In genomic region chr5:67033893-67034605, GRCh38 we compare ENCODE assay signal across 18 cellular contexts.
DNase-seq lines count a peak whose midpoint lies in the region; ATAC-seq, FAIRE-seq and TF ChIP-seq lines count a peak whose summit lies in the region.
"Had no signal": no experiment of that assay in that cellular context is flagged by ENCODE, and none has a peak within 500 bp of the region (broad histone marks: within the 10 kb centered on the region; RNA-seq: fewer than 3 reads in every experiment).

No MANE protein-coding gene starts in this region.

- no peak for TF ChIP-seq POLR2A in HepG2 (IDR thresholded peaks at IDR 0.05; ENCODE audit: insufficient read depth in 1 of 2, low read depth in 2 of 2, low read length in 2 of 2)
- no peak for TF ChIP-seq POLR2A in right lobe of liver (IDR thresholded peaks at IDR 0.05)
- TF ChIP-seq POLR2A in erythroblast (IDR thresholded peaks at IDR 0.05; ENCODE audit: low read length), result no peak

- POLR2A ChIA-PET in HepG2 (lab: Yijun Ruan, JAX), result no interaction called here

- H3K36me3 ChIP-seq in HepG2 (replicated peaks in 1 of 2; ENCODE audit: control insufficient read depth in 1 of 2, insufficient read depth in 2 of 2, low read length in 2 of 2) (no peaks in the 10 kb centered on the region), right lobe of liver (no peaks in the 10 kb centered on the region), lung (ENCODE audit: control insufficient read depth in 2 of 2, insufficient read depth in 2 of 2, low read length in 2 of 2) (no peaks in the 10 kb centered on the region)
- H3K36me3 ChIP-seq: breast epithelium, upper lobe of left lung had no signal

- H3K4me3 ChIP-seq in HepG2 (replicated peaks in 1 of 3; ENCODE audit: insufficient read depth in 1 of 3, low read depth in 2 of 3, low read length in 3 of 3), result no peak overlapping the region
- no peak overlapping the region for H3K4me3 ChIP-seq in right lobe of liver
- H3K4me3 ChIP-seq in lung, result no peak overlapping the region
- H3K4me3 ChIP-seq: breast epithelium, upper lobe of left lung had no signal

- H3K27me3 ChIP-seq in HepG2 (ENCODE audit: control insufficient read depth in 1 of 2, insufficient read depth in 2 of 2, low read length in 2 of 2), result no peaks in the 10 kb centered on the region
- H3K27me3 ChIP-seq in right lobe of liver, result no peaks in the 10 kb centered on the region
- H3K27me3 ChIP-seq in lung (ENCODE audit: control insufficient read depth, insufficient read depth), result no peaks in the 10 kb centered on the region
- H3K27me3 ChIP-seq: breast epithelium, upper lobe of left lung had no signal

- H3K4me3 Mint-ChIP-seq in type B pancreatic cell, result no peak overlapping the region
- H3K4me3 Mint-ChIP-seq: activated naive CD4-positive, alpha-beta T cell treated with anti-CD3 and anti-CD28 coated beads, Interleukin-2, amount 10 ng/mL, durations not matched to agents 7 days and 5 days; H9; stimulated activated effector memory CD8-positive, alpha-beta T cell treated with anti-CD3 and anti-CD28 coated beads, Interleukin-12 subunit alpha, Interleukin-12 subunit beta, amount 100 ng/mL, for 72 hours had no signal

- peaks cover 49% of the 10 kb centered on the region for H3K4me1 Mint-ChIP-seq in type B pancreatic cell (ENCODE audit: unreplicated experiment)

- H3K4me1 ChIP-seq in HepG2 (ENCODE audit: insufficient read depth, low read length) (peaks cover 27% of the 10 kb centered on the region), right lobe of liver (peaks cover 0 to 49% (median 16%) of the 10 kb centered on the region in 4 donors), lung (ENCODE audit: control insufficient read depth in 2 of 2, insufficient read depth in 2 of 2, low read length in 2 of 2) (peaks cover 3 to 52% of the 10 kb centered on the region in 2 donors)
- H3K4me1 ChIP-seq: breast epithelium had no signal

- ATAC-seq in HepG2 (no peak; the same call in 2 of the 3 replicates), right lobe of liver (no peak), lung (ENCODE audit: insufficient read depth, low FRiP score) (peak; percentile 34), SK-N-SH treated with all-trans-retinoic acid at 6 μM for 48 hours (no peak), HG03025 (IDR thresholded peaks at IDR 0.05; ENCODE audit: low FRiP score, unreplicated experiment) (no peak), HG02759 (IDR thresholded peaks at IDR 0.05; ENCODE audit: unreplicated experiment) (no peak)
- ATAC-seq: activated CD4-positive, CD25-positive, alpha-beta regulatory T cell treated with anti-CD3 and anti-CD28 coated beads, Interleukin-2, amount 50 U/mL, for 24 hours; stimulated activated effector memory CD8-positive, alpha-beta T cell treated with anti-CD3 and anti-CD28 coated beads, Interleukin-12 subunit alpha, Interleukin-12 subunit beta, amount 100 ng/mL, for 72 hours had no signal

- H3K36me3 Mint-ChIP-seq in type B pancreatic cell, result no peaks in the 10 kb centered on the region
- H3K36me3 Mint-ChIP-seq: stimulated activated effector memory CD8-positive, alpha-beta T cell treated with anti-CD3 and anti-CD28 coated beads, Interleukin-12 subunit alpha, Interleukin-12 subunit beta, amount 100 ng/mL, for 72 hours had no signal

- no peaks in the 10 kb centered on the region for H4K20me1 ChIP-seq in HepG2 (ENCODE audit: insufficient read depth, low read length)

- TF ChIP-seq EP300 in HepG2 (IDR thresholded peaks at IDR 0.05; ENCODE audit: low read depth in 2 of 2, low read length in 2 of 2), result no peak
- TF ChIP-seq EP300 in HepG2 (CRISPR knock-in tag; IDR thresholded peaks at IDR 0.05; ENCODE audit: borderline replicate concordance), result no peak

- no peak overlapping the region for H3K27ac Mint-ChIP-seq in type B pancreatic cell
- H3K27ac Mint-ChIP-seq: activated naive CD4-positive, alpha-beta T cell treated with anti-CD3 and anti-CD28 coated beads, Interleukin-2, amount 10 ng/mL, durations not matched to agents 7 days and 5 days; H9 had no signal

- CTCF ChIA-PET in HepG2 (lab: Yijun Ruan, JAX; ENCODE audit: low intra/inter-chr PET ratio, low total read pairs), result no interaction called here

- TF ChIP-seq CTCF in HepG2 (CRISPR knock-in tag; IDR thresholded peaks at IDR 0.05), result no peak
- no peak for TF ChIP-seq CTCF in right lobe of liver (IDR thresholded peaks at IDR 0.05)
- no peak for TF ChIP-seq CTCF in lung (IDR thresholded peaks at IDR 0.05; ENCODE audit: control extremely low read depth, extremely low read depth)
- no peak for TF ChIP-seq CTCF in type B pancreatic cell (conservative IDR thresholded peaks at IDR 0.05)

- 83% methylated on average over 8 of the region's 8 CpGs for WGBS in HepG2 (ENCODE audit: low lambda C conversion rate)
- WGBS in right lobe of liver (ENCODE audit: insufficient coverage, low coverage, low lambda C conversion rate, missing lambda C conversion rate), result 70% methylated on average over 7 of the region's 8 CpGs
- 37 to 52% methylated on average over 8 of the region's 8 CpGs for WGBS in lung, 2 donors

- no peaks in the 10 kb centered on the region for H3K79me2 ChIP-seq in HepG2 (ENCODE audit: insufficient read depth, low read length)

- H3K9ac ChIP-seq in HepG2 (ENCODE audit: insufficient read depth, low read depth, low read length), result peak overlapping the region; percentile 31; the same call in 1 of the 2 replicates

- TF ChIP-seq RAD21 in HepG2 (CRISPR knock-in tag; IDR thresholded peaks at IDR 0.05), result no peak

- H3K27ac ChIP-seq in HepG2 (ENCODE audit: extremely low read length, insufficient read depth, low read length) (peak overlapping the region; percentile 15), right lobe of liver (no peak overlapping the region), lung (ENCODE audit: low read depth in 1 of 2, low read length in 1 of 2) (peak overlapping the region; percentile 24 to 66)
- H3K27ac ChIP-seq: breast epithelium had no signal

- peak; percentile 52 for FAIRE-seq in HepG2 (lab: Jason Lieb, UNC)

- in situ Hi-C loops in HepG2 (cut with HindIII; ENCODE audit: extremely low pct_ligation_motif_present, low pct_unique_long_range_greater_than_20kb), result no loop called here

- H3K4me2 ChIP-seq in HepG2 (ENCODE audit: low read depth, low read length), result peak overlapping the region; percentile 19; the same call in 1 of the 2 replicates

- no peaks in the 10 kb centered on the region for H3K9me3 Mint-ChIP-seq in type B pancreatic cell
- H3K9me3 Mint-ChIP-seq: activated naive CD4-positive, alpha-beta T cell treated with anti-CD3 and anti-CD28 coated beads, Interleukin-2, amount 10 ng/mL, durations not matched to agents 7 days and 5 days; H9; stimulated activated effector memory CD8-positive, alpha-beta T cell treated with anti-CD3 and anti-CD28 coated beads, Interleukin-12 subunit alpha, Interleukin-12 subunit beta, amount 100 ng/mL, for 72 hours had no signal

- intact Hi-C loops in HepG2 (cut with micrococcal nuclease; ENCODE audit: unreplicated experiment) (no loop called here), right lobe of liver (cut with DNase I) (no loop called here)

- DNase-seq in HepG2 (ENCODE audit: low spot score), result peak; percentile 40
- no peak for DNase-seq in right lobe of liver
- peak; percentile 13 to 68 for DNase-seq in erythroblast (lab: John Stamatoyannopoulos, UW)
- DNase-seq in lung (ENCODE audit: low spot score), result no peak
- no peak for DNase-seq in type B pancreatic cell (ENCODE audit: extremely low spot score, unreplicated experiment)
- DNase-seq: activated naive CD4-positive, alpha-beta T cell treated with anti-CD3 and anti-CD28 coated beads, Interleukin-2, amount 10 ng/mL, durations not matched to agents 7 days and 5 days; Calu3; H9; mammary epithelial cell; NCI-H2081 treated with DMSO at 0.1 percent for 48 hours; NCI-H748 treated with DMSO at 0.1 percent for 48 hours; upper lobe of left lung had no signal

- no TSS peak for BruUV-seq in HepG2 (replicated peaks; lab: Mats Ljungman, UMichigan)

- no peak overlapping the region for H2AFZ ChIP-seq in HepG2 (ENCODE audit: low read length)

- no peaks in the 10 kb centered on the region for H3K27me3 Mint-ChIP-seq in type B pancreatic cell
- H3K27me3 Mint-ChIP-seq: activated naive CD4-positive, alpha-beta T cell treated with anti-CD3 and anti-CD28 coated beads, Interleukin-2, amount 10 ng/mL, durations not matched to agents 7 days and 5 days had no signal

- H3K9me3 ChIP-seq in HepG2 (ENCODE audit: low read length) (no peaks in the 10 kb centered on the region), right lobe of liver (no peaks in the 10 kb centered on the region), lung (ENCODE audit: control insufficient read depth in 2 of 2, insufficient read depth in 1 of 2, low read length in 1 of 2) (no peaks in the 10 kb centered on the region)
- H3K9me3 ChIP-seq: breast epithelium, upper lobe of left lung had no signal

TF ChIP-seq in SK-N-SH treated with all-trans-retinoic acid at 6 μM for 48 hours, 23 proteins besides CTCF, POLR2A, EP300 and RAD21 (continues in another document):
- TF ChIP-seq ZNF8 (CRISPR knock-in tag; IDR thresholded peaks at IDR 0.05), result no peak
- TF ChIP-seq SNAI2 (CRISPR knock-in tag; IDR thresholded peaks at IDR 0.05), result no peak
- no peak for TF ChIP-seq ARNTL (CRISPR knock-in tag; IDR thresholded peaks at IDR 0.05; ENCODE audit: borderline replicate concordance, low read depth)
- TF ChIP-seq TCF4 (CRISPR knock-in tag; IDR thresholded peaks at IDR 0.05; ENCODE audit: borderline replicate concordance), result no peak
- no peak for TF ChIP-seq PPARA (CRISPR knock-in tag; IDR thresholded peaks at IDR 0.05; ENCODE audit: borderline replicate concordance)
- TF ChIP-seq GLIS3 (CRISPR knock-in tag; IDR thresholded peaks at IDR 0.05), result no peak
- TF ChIP-seq CSRNP3 (CRISPR knock-in tag; IDR thresholded peaks at IDR 0.05), result no peak
- TF ChIP-seq TOX (CRISPR knock-in tag; IDR thresholded peaks at IDR 0.05; ENCODE audit: borderline replicate concordance), result no peak
- TF ChIP-seq ZFP30 (CRISPR knock-in tag; IDR thresholded peaks at IDR 0.05), result no peak
- TF ChIP-seq ESRRG (CRISPR knock-in tag; IDR thresholded peaks at IDR 0.05), result no peak
- TF ChIP-seq BACH2 (CRISPR knock-in tag; IDR thresholded peaks at IDR 0.05; ENCODE audit: borderline replicate concordance), result no peak
- no peak for TF ChIP-seq ZFP3 (CRISPR knock-in tag; IDR thresholded peaks at IDR 0.05)
- TF ChIP-seq OSR1 (CRISPR knock-in tag; IDR thresholded peaks at IDR 0.05), result no peak
- TF ChIP-seq CSDC2 (CRISPR knock-in tag; IDR thresholded peaks at IDR 0.05), result no peak

Comparison
In these comparisons a context has a peak if more than half of its experiments do, and no peak if none do; other contexts are left out.
1. DNase-seq: peak in HepG2 (single experiment) and erythroblast (2 of 2); none in right lobe of liver (0 of 3), lung (single experiment) and type B pancreatic cell (single experiment).
2. H3K27ac ChIP-seq: peak in HepG2 (single experiment) and lung (2 of 2); none in right lobe of liver (0 of 3).